1 cellular context compared by ENCODE assay signal in genomic region chr9:35646583-35647265, GRCh38.
TF ChIP-seq lines count a peak whose summit lies in the region.

No MANE protein-coding gene starts in this region.

TF ChIP-seq in HepG2, 621 proteins besides CTCF, POLR2A, EP300 and RAD21 (continued from another document and continues in another):
- TF ChIP-seq ARID4A (CRISPR knock-in tag; IDR thresholded peaks at IDR 0.05; ENCODE audit: borderline replicate concordance) (peak; percentile 84), ZHX1 (CRISPR knock-in tag; IDR thresholded peaks at IDR 0.05; ENCODE audit: low read depth) (no peak), SP140L (CRISPR knock-in tag; IDR thresholded peaks at IDR 0.05; ENCODE audit: borderline replicate concordance) (no peak), FUBP1 (CRISPR knock-in tag; IDR thresholded peaks at IDR 0.05; ENCODE audit: borderline replicate concordance) (no peak), ZFP37 (CRISPR knock-in tag; IDR thresholded peaks at IDR 0.05; ENCODE audit: borderline replicate concordance) (no peak), CHD2 (IDR thresholded peaks at IDR 0.05; ENCODE audit: low read depth, low read length) (no peak), HOXA7 (CRISPR knock-in tag; IDR thresholded peaks at IDR 0.05) (no peak), SMAD3 (CRISPR knock-in tag; IDR thresholded peaks at IDR 0.05) (peak; percentile 43; the same call in 1 of the 2 replicates), GMEB1 (CRISPR knock-in tag; IDR thresholded peaks at IDR 0.05; ENCODE audit: borderline replicate concordance) (peak; percentile 67; the same call in 1 of the 2 replicates), SALL2 (CRISPR knock-in tag; IDR thresholded peaks at IDR 0.05) (peak; percentile 91), DMAP1 (CRISPR knock-in tag; IDR thresholded peaks at IDR 0.05) (peak; percentile 18; the same call in 1 of the 2 replicates), REPIN1 (CRISPR knock-in tag; IDR thresholded peaks at IDR 0.05; ENCODE audit: borderline replicate concordance, low read depth) (peak; percentile 72; the same call in 1 of the 2 replicates), GABPB1 (CRISPR knock-in tag; IDR thresholded peaks at IDR 0.05) (peak; percentile 92), MAFF (IDR thresholded peaks at IDR 0.05; ENCODE audit: low read depth, low read length) (no peak), FOXA3 (CRISPR knock-in tag; IDR thresholded peaks at IDR 0.05) (no peak; the same call in 1 of the 2 replicates), PRPF4 (IDR thresholded peaks at IDR 0.05; ENCODE audit: low read depth, low read length, poor library complexity, severe bottlenecking) (no peak), KAT7 (CRISPR knock-in tag; IDR thresholded peaks at IDR 0.05; ENCODE audit: borderline replicate concordance) (peak; percentile 59; the same call in 1 of the 2 replicates), HMGXB4 (CRISPR knock-in tag; IDR thresholded peaks at IDR 0.05; ENCODE audit: borderline replicate concordance in 1 of 2, low read depth in 1 of 2) (peak; percentile 74 to 93), ZXDC (CRISPR knock-in tag; IDR thresholded peaks at IDR 0.05) (no peak), ATF3 (CRISPR knock-in tag; IDR thresholded peaks at IDR 0.05) (no peak), NCOA2 (CRISPR knock-in tag; IDR thresholded peaks at IDR 0.05) (no peak), NR2F6 (IDR thresholded peaks at IDR 0.05) (no peak), NR2F6 (CRISPR knock-in tag; IDR thresholded peaks at IDR 0.05) (peak; percentile 40; the same call in 1 of the 2 replicates), MAFG (CRISPR knock-in tag; IDR thresholded peaks at IDR 0.05) (no peak), ZNF331 (CRISPR knock-in tag; IDR thresholded peaks at IDR 0.05) (peak; percentile 61; the same call in 1 of the 2 replicates), SSRP1 (CRISPR knock-in tag; IDR thresholded peaks at IDR 0.05) (no peak), HMG20B (CRISPR knock-in tag; conservative IDR thresholded peaks at IDR 0.05) (no peak), TBP (CRISPR knock-in tag; IDR thresholded peaks at IDR 0.05) (no peak), ZNF143 (CRISPR knock-in tag; IDR thresholded peaks at IDR 0.05) (peak; percentile 97), SETDB1 (CRISPR knock-in tag; IDR thresholded peaks at IDR 0.05; ENCODE audit: borderline replicate concordance) (no peak), ZMYM3 (CRISPR knock-in tag; IDR thresholded peaks at IDR 0.05) (no peak), TFDP1 (CRISPR knock-in tag; IDR thresholded peaks at IDR 0.05; ENCODE audit: borderline replicate concordance) (peak; percentile 61; the same call in 1 of the 2 replicates), ZNF720 (CRISPR knock-in tag; IDR thresholded peaks at IDR 0.05) (no peak), PHF21A (CRISPR knock-in tag; IDR thresholded peaks at IDR 0.05) (no peak; the same call in 1 of the 2 replicates), HNF1A (IDR thresholded peaks at IDR 0.05; ENCODE audit: low read depth) (no peak), HNF1A (CRISPR knock-in tag; IDR thresholded peaks at IDR 0.05; ENCODE audit: borderline replicate concordance) (no peak; the same call in 1 of the 2 replicates), ZNF549 (CRISPR knock-in tag; IDR thresholded peaks at IDR 0.05) (no peak), ZNF660 (CRISPR knock-in tag; IDR thresholded peaks at IDR 0.05; ENCODE audit: borderline replicate concordance, low read depth) (no peak), PTBP1 (IDR thresholded peaks at IDR 0.05; ENCODE audit: low read depth, low read length, poor library complexity, severe bottlenecking) (no peak), TP53 (CRISPR knock-in tag; conservative IDR thresholded peaks at IDR 0.05) (no peak), ZNF138 (CRISPR knock-in tag; IDR thresholded peaks at IDR 0.05; ENCODE audit: low read depth) (no peak)
